Comparison of ENCODE assay signal across 9 cellular contexts in genomic region chr20:37347347-37347823, GRCh38. TPM values are rescaled to one million over a fixed set of nuclear protein-coding genes. Genes with fewer than 3 reads are reported as not detected.
DNase-seq lines count a peak whose midpoint lies in the region; ATAC-seq and TF ChIP-seq lines count a peak whose summit lies in the region.
"Had no signal": no experiment of that assay in that cellular context is flagged by ENCODE, and none has a peak within 500 bp of the region (broad histone marks: within the 10 kb centered on the region; RNA-seq: fewer than 3 reads in every experiment).

No MANE protein-coding gene starts in this region.

- TF ChIP-seq CTCF in Calu3 (IDR thresholded peaks at IDR 0.05; ENCODE audit: unreplicated experiment) (no peak), endothelial cell (IDR thresholded peaks at IDR 0.05; ENCODE audit: unreplicated experiment) (no peak), progenitor cell of endocrine pancreas (IDR thresholded peaks at IDR 0.05; ENCODE audit: unreplicated experiment) (no peak), GM13977 (IDR thresholded peaks at IDR 0.05; ENCODE audit: extremely low read depth, insufficient read depth, missing control alignments) (no peak)

- H3K27me3 Mint-ChIP-seq in Calu3 (ENCODE audit: unreplicated experiment) (no peaks in the 10 kb centered on the region), endothelial cell (ENCODE audit: unreplicated experiment) (peaks cover 10% of the 10 kb centered on the region), progenitor cell of endocrine pancreas (no peaks in the 10 kb centered on the region)

- peaks cover 80% of the 10 kb centered on the region for H3K36me3 Mint-ChIP-seq in Calu3 (ENCODE audit: insufficient read depth, unreplicated experiment)
- H3K36me3 Mint-ChIP-seq in endothelial cell (ENCODE audit: low read depth, unreplicated experiment): peaks cover 13% of the 10 kb centered on the region
- H3K36me3 Mint-ChIP-seq in progenitor cell of endocrine pancreas (ENCODE audit: insufficient read depth): peaks cover 11% of the 10 kb centered on the region

- H3K4me3 Mint-ChIP-seq in Calu3 (ENCODE audit: low read depth, unreplicated experiment) (peak overlapping the region; percentile 56), endothelial cell (ENCODE audit: unreplicated experiment) (peak overlapping the region; percentile 87), progenitor cell of endocrine pancreas (ENCODE audit: low read depth) (peak overlapping the region; percentile 68)

- CTCF ChIA-PET in Calu3 (lab: Charles Lee): no interaction called here

- H3K4me1 Mint-ChIP-seq in Calu3 (ENCODE audit: low read depth, unreplicated experiment) (peaks cover 78% of the 10 kb centered on the region), endothelial cell (ENCODE audit: unreplicated experiment) (peaks cover 49% of the 10 kb centered on the region), progenitor cell of endocrine pancreas (ENCODE audit: low read depth) (peaks cover 37% of the 10 kb centered on the region)

- DNase-seq in Calu3 (no peak), NT2/D1 (ENCODE audit: low read depth, low spot score) (no peak), endothelial cell (ENCODE audit: low spot score) (no peak), progenitor cell of endocrine pancreas (ENCODE audit: low spot score, unreplicated experiment) (no peak), GM13977 (ENCODE audit: low spot score) (no peak)
- DNase-seq: nucleus accumbens had no signal

- peaks cover 25% of the 10 kb centered on the region for H3K4me1 ChIP-seq in NT2/D1 (ENCODE audit: insufficient read depth, insufficient read length)

- H3K9ac ChIP-seq in NT2/D1 (ENCODE audit: insufficient read length, low read depth): peak overlapping the region; percentile 71

- no peak for ATAC-seq in HG03520 (IDR thresholded peaks at IDR 0.05; ENCODE audit: unreplicated experiment)
- ATAC-seq in HG03571 (IDR thresholded peaks at IDR 0.05; ENCODE audit: unreplicated experiment): no peak
- no peak for ATAC-seq in GM21390 (IDR thresholded peaks at IDR 0.05; ENCODE audit: unreplicated experiment)

- in situ Hi-C loops in GM13977 (cut with MboI; ENCODE audit: low pct_unique_long_range_greater_than_20kb, low sequenced_read_pairs, unreplicated experiment): no loop called here

- TSS peak; percentile 29 for BruUV-seq in Calu3 (replicated peaks; lab: Mats Ljungman, UMichigan)

- peaks cover 50% of the 10 kb centered on the region for H3K36me3 ChIP-seq in NT2/D1 (ENCODE audit: insufficient read depth, insufficient read length, low read length)

- no peaks in the 10 kb centered on the region for H3K27me3 ChIP-seq in NT2/D1 (ENCODE audit: insufficient read depth, insufficient read length)

- no peak overlapping the region for H3K4me3 ChIP-seq in NT2/D1 (ENCODE audit: insufficient read length, low read depth)

- H3K27ac Mint-ChIP-seq in Calu3 (ENCODE audit: unreplicated experiment): peak overlapping the region; percentile 17
- H3K27ac Mint-ChIP-seq in endothelial cell (ENCODE audit: unreplicated experiment): no peak overlapping the region
- H3K27ac Mint-ChIP-seq in progenitor cell of endocrine pancreas: peak overlapping the region; percentile 29

- intact Hi-C loops in Calu3 (cut with micrococcal nuclease; ENCODE audit: unreplicated experiment): no loop called here

- no peaks in the 10 kb centered on the region for H3K9me3 ChIP-seq in NT2/D1 (ENCODE audit: insufficient read depth, low read length)

- H3K9me3 Mint-ChIP-seq in Calu3 (ENCODE audit: low read depth, unreplicated experiment) (no peaks in the 10 kb centered on the region), endothelial cell (ENCODE audit: unreplicated experiment) (no peaks in the 10 kb centered on the region), progenitor cell of endocrine pancreas (ENCODE audit: low read depth) (no peaks in the 10 kb centered on the region)

RNA-seq across cellular contexts. Expression of gene SRC, which starts 1.4 kb away (rescaled TPM):
- 185 and 203 TPM in 2 replicates for total RNA-seq in Calu3 (2022)
- 60.8 TPM for total RNA-seq in endothelial cell (ENCODE audit: unreplicated experiment)
- 126 and 128 TPM in 2 replicates for total RNA-seq in progenitor cell of endocrine pancreas

RNA-seq across cellular contexts. Expression of gene MANBAL, which starts 57.9 kb away (rescaled TPM):
- 77.0 and 77.2 TPM in 2 replicates for total RNA-seq in Calu3 (2022)
- 35.6 TPM for total RNA-seq in endothelial cell (ENCODE audit: unreplicated experiment)
- 39.4 and 41.2 TPM in 2 replicates for total RNA-seq in progenitor cell of endocrine pancreas
